In the genomic region with DNA sequence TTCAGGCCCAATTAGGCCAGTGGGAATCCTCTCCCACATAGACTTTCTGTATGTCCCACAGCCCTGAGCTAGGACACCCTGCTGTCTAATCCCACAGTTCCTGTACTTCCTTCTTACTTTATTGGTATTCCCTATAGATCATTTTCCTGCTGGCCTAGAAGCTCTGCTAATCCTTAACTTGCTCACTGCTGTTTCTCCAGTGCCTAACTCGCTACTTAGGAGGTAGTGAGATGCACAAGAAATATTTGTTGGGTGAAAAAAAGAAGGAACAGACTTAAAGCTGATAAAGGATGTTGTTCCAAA, we compare ENCODE assay signal across 20 cellular contexts. TPM values are rescaled to one million over a fixed set of nuclear protein-coding genes. Genes with fewer than 3 reads are reported as not detected.
DNase-seq lines count a peak whose midpoint lies in the region; TF ChIP-seq lines count a peak whose summit lies in the region.
"Had no signal": no experiment of that assay in that cellular context is flagged by ENCODE, and none has a peak within 500 bp of the region (broad histone marks: within the 10 kb centered on the region; RNA-seq: fewer than 3 reads in every experiment).

No MANE protein-coding gene starts in this region.

- 67 to 100% methylated on average over 1 of the region's 1 CpG for WGBS in esophagus squamous epithelium, 2 donors

- peak overlapping the region; percentile 98 for H3K27ac Mint-ChIP-seq in nephron progenitor cell
- H3K27ac Mint-ChIP-seq in activated CD4-positive, alpha-beta T cell treated with anti-CD3 and anti-CD28 coated beads, Interleukin-2, amount 10 ng/mL, durations not matched to agents 7 days and 5 days: no peak overlapping the region
- H3K27ac Mint-ChIP-seq: activated CD4-positive, alpha-beta T cell treated with anti-CD3 and anti-CD28 coated beads for 36 hours; CD4-positive, alpha-beta T cell; natural killer cell treated with Interleukin-12 subunit alpha and Interleukin-12 subunit beta and Interleukin-15 and Interleukin-18, amount 100 ng/mL, for 72 hours had no signal

- peaks cover 42% of the 10 kb centered on the region for H3K4me1 Mint-ChIP-seq in nephron progenitor cell
- peaks cover 2% of the 10 kb centered on the region for H3K4me1 Mint-ChIP-seq in activated CD4-positive, alpha-beta T cell treated with anti-CD3 and anti-CD28 coated beads, Interleukin-2, amount 10 ng/mL, durations not matched to agents 7 days and 5 days
- H3K4me1 Mint-ChIP-seq: activated CD4-positive, alpha-beta T cell treated with anti-CD3 and anti-CD28 coated beads for 36 hours had no signal

- H3K36me3 Mint-ChIP-seq in nephron progenitor cell (ENCODE audit: low read depth): peaks cover 14% of the 10 kb centered on the region
- H3K36me3 Mint-ChIP-seq in activated CD4-positive, alpha-beta T cell treated with anti-CD3 and anti-CD28 coated beads, Interleukin-2, amount 10 ng/mL, durations not matched to agents 7 days and 5 days (ENCODE audit: low read depth): no peaks in the 10 kb centered on the region
- H3K36me3 Mint-ChIP-seq: natural killer cell treated with Interleukin-12 subunit alpha and Interleukin-12 subunit beta and Interleukin-15 and Interleukin-18, amount 100 ng/mL, for 72 hours had no signal

- H3K27ac ChIP-seq in WERI-Rb-1 (no peak overlapping the region; the same call in 1 of the 2 replicates), esophagus squamous epithelium (peak overlapping the region in 3 of 4 donors; percentile 8 to 68 (median 29)), vagina (peak overlapping the region; percentile 82)

- POLR2A ChIA-PET in activated CD4-positive, alpha-beta T cell treated with anti-CD3 and anti-CD28 coated beads, Interleukin-2, amount 10 ng/mL, durations not matched to agents 7 days and 5 days (lab: Charles Lee): no interaction called here

- H3K9me3 ChIP-seq in WERI-Rb-1 (ENCODE audit: severe bottlenecking) (no peaks in the 10 kb centered on the region), esophagus squamous epithelium (no peaks in the 10 kb centered on the region), vagina (no peaks in the 10 kb centered on the region)
- H3K9me3 ChIP-seq: MG63 had no signal

- H3K36me3 ChIP-seq in WERI-Rb-1: peaks cover 6% of the 10 kb centered on the region
- H3K36me3 ChIP-seq in esophagus squamous epithelium: no peaks in the 10 kb centered on the region
- H3K36me3 ChIP-seq in vagina: no peaks in the 10 kb centered on the region
- H3K36me3 ChIP-seq: MG63 had no signal

- TF ChIP-seq CTCF in WERI-Rb-1 (IDR thresholded peaks at IDR 0.05; ENCODE audit: low read depth, low read length) (no peak), esophagus squamous epithelium (IDR thresholded peaks at IDR 0.05) (no peak), nephron progenitor cell (IDR thresholded peaks at IDR 0.05) (no peak), vagina (IDR thresholded peaks at IDR 0.05) (no peak)

- H3K27me3 ChIP-seq in WERI-Rb-1 (ENCODE audit: insufficient read depth, low read depth, severe bottlenecking) (no peaks in the 10 kb centered on the region), esophagus squamous epithelium (no peaks in the 10 kb centered on the region), vagina (no peaks in the 10 kb centered on the region)
- H3K27me3 ChIP-seq: MG63 had no signal

- peak; percentile 49 for DNase-seq in WERI-Rb-1
- DNase-seq in esophagus squamous epithelium (lab: John Stamatoyannopoulos, UW): no peak
- no peak for DNase-seq in nephron progenitor cell
- DNase-seq in vagina (ENCODE audit: extremely low spot score in 2 of 2): no peak
- no peak for DNase-seq in activated CD4-positive, alpha-beta T cell treated with anti-CD3 and anti-CD28 coated beads, Interleukin-2, amount 10 ng/mL, durations not matched to agents 7 days and 5 days
- no peak for DNase-seq in germinal center (ENCODE audit: low spot score)
- DNase-seq in stimulated activated naive CD4-positive, alpha-beta T cell (lab: John Stamatoyannopoulos, UW): no peak
- DNase-seq: activated CD4-positive, alpha-beta T cell treated with anti-CD3 and anti-CD28 coated beads for 36 hours; activated naive CD4-positive, alpha-beta T cell treated with anti-CD3 and anti-CD28 coated beads, Interleukin-2, amount 50 U/mL, for 16 hours; CD4-positive, alpha-beta T cell; cerebellar nuclear complex; DMS153; effector memory CD4-positive, alpha-beta T cell; MG63; NCI-H1694; NCI-H526 treated with DMSO at 0.1 percent for 48 hours; SW 1271 had no signal

- H3K4me3 Mint-ChIP-seq in nephron progenitor cell: no peak overlapping the region
- no peak overlapping the region for H3K4me3 Mint-ChIP-seq in activated CD4-positive, alpha-beta T cell treated with anti-CD3 and anti-CD28 coated beads, Interleukin-2, amount 10 ng/mL, durations not matched to agents 7 days and 5 days
- H3K4me3 Mint-ChIP-seq: activated CD4-positive, alpha-beta T cell treated with anti-CD3 and anti-CD28 coated beads for 36 hours; CD4-positive, alpha-beta T cell; natural killer cell treated with Interleukin-12 subunit alpha and Interleukin-12 subunit beta and Interleukin-15 and Interleukin-18, amount 100 ng/mL, for 72 hours had no signal

- H3K4me1 ChIP-seq in esophagus squamous epithelium (peaks cover 0 to 47% (median 25%) of the 10 kb centered on the region in 3 donors), vagina (peaks cover 39% of the 10 kb centered on the region)

- intact Hi-C loops in esophagus squamous epithelium (cut with DNase I) (loop anchor here (10.0 kb wide), 1 partner anchor 88 kb away; no protein-coding TSS in a partner anchor), vagina (cut with DNase I) (loop anchor here (10.0 kb wide), 1 partner anchor 58 kb away; a partner anchor contains a TSS)

- H3K9me3 Mint-ChIP-seq in nephron progenitor cell: peaks cover 12% of the 10 kb centered on the region
- no peaks in the 10 kb centered on the region for H3K9me3 Mint-ChIP-seq in activated CD4-positive, alpha-beta T cell treated with anti-CD3 and anti-CD28 coated beads, Interleukin-2, amount 10 ng/mL, durations not matched to agents 7 days and 5 days
- H3K9me3 Mint-ChIP-seq: CD4-positive, alpha-beta T cell; natural killer cell treated with Interleukin-12 subunit alpha and Interleukin-12 subunit beta and Interleukin-15 and Interleukin-18, amount 100 ng/mL, for 72 hours had no signal

- no peaks in the 10 kb centered on the region for H3K27me3 Mint-ChIP-seq in nephron progenitor cell (ENCODE audit: low read depth, poor library complexity)
- peaks cover 26% of the 10 kb centered on the region for H3K27me3 Mint-ChIP-seq in activated CD4-positive, alpha-beta T cell treated with anti-CD3 and anti-CD28 coated beads, Interleukin-2, amount 10 ng/mL, durations not matched to agents 7 days and 5 days

- H3K4me3 ChIP-seq in WERI-Rb-1 (ENCODE audit: low read depth, low read length) (no peak overlapping the region), esophagus squamous epithelium (no peak overlapping the region), vagina (no peak overlapping the region)
- H3K4me3 ChIP-seq: K562, MG63 had no signal

- CTCF ChIA-PET in activated CD4-positive, alpha-beta T cell treated with anti-CD3 and anti-CD28 coated beads, Interleukin-2, amount 10 ng/mL, durations not matched to agents 7 days and 5 days (lab: Charles Lee): no interaction called here

- TF ChIP-seq POLR2A in esophagus squamous epithelium (IDR thresholded peaks at IDR 0.05) (no peak), vagina (IDR thresholded peaks at IDR 0.05) (no peak)

RNA-seq across cellular contexts. Expression of a gene that starts 34.1 kb away (rescaled TPM):
- under 1 TPM in 1 of 4 donors, not detected in 3; 0.57 TPM for total RNA-seq in esophagus squamous epithelium
- total RNA-seq in vagina: not detected
- not detected for total RNA-seq in activated CD4-positive, alpha-beta T cell treated with anti-CD3 and anti-CD28 coated beads, Interleukin-2, amount 10 ng/mL, durations not matched to agents 7 days and 5 days
- total RNA-seq: CD4-positive, alpha-beta T cell; Right ventricle myocardium inferior had no signal

RNA-seq across cellular contexts. Expression of a gene that starts 59.4 kb away (rescaled TPM):
- total RNA-seq in esophagus squamous epithelium (10 to 100 TPM; 11.6 to 23.7 (median 17.7) TPM), vagina (31.4 TPM)
- total RNA-seq in activated CD4-positive, alpha-beta T cell treated with anti-CD3 and anti-CD28 coated beads, Interleukin-2, amount 10 ng/mL, durations not matched to agents 7 days and 5 days: not detected
- total RNA-seq: CD4-positive, alpha-beta T cell; natural killer cell treated with Interleukin-12 subunit alpha and Interleukin-12 subunit beta and Interleukin-15 and Interleukin-18, amount 100 ng/mL, for 72 hours had no signal

Comparison
In these comparisons a context has a peak if more than half of its experiments do, and no peak if none do; other contexts are left out.
1. RNA of a gene that starts 59.4 kb away (total RNA-seq): 31.4 TPM in vagina (single experiment) and 11.6 to 23.7 TPM in esophagus squamous epithelium; not detected in activated CD4-positive, alpha-beta T cell treated with anti-CD3 and anti-CD28 coated beads, Interleukin-2, amount 10 ng/mL, durations not matched to agents 7 days and 5 days; every median in the first group is over 10 times any median in the second.